ENCODE assay signal across 10 cellular contexts in genomic region chr11:268716-269145, GRCh38. TPM values are rescaled to one million over a fixed set of nuclear protein-coding genes. Genes with fewer than 3 reads are reported as not detected.
DNase-seq lines count a peak whose midpoint lies in the region; ATAC-seq and TF ChIP-seq lines count a peak whose summit lies in the region.
"Not testable (repeated sequence)": the region's sequence is repeated elsewhere in the genome, so short reads cannot be mapped to it uniquely, and the experiment has no call there.
"Had no signal": no experiment of that assay in that cellular context is flagged by ENCODE, and none has a peak within 500 bp of the region (broad histone marks: within the 10 kb centered on the region; RNA-seq: fewer than 3 reads in every experiment).

No MANE protein-coding gene starts in this region.

- H3K4me1 Mint-ChIP-seq in activated CD8-positive, alpha-beta memory T cell treated with anti-CD3 and anti-CD28 coated beads, Interleukin-2, amount 10 ng/mL, durations not matched to agents 7 days and 5 days: peaks cover 32% of the 10 kb centered on the region
- peaks cover 14 to 38% (median 37%) of the 10 kb centered on the region in 3 donors for H3K4me1 Mint-ChIP-seq in naive B cell

- peak in 1 of 4 donors; percentile 36 for TF ChIP-seq POLR2A in esophagus squamous epithelium (IDR thresholded peaks at IDR 0.05)

- peak overlapping the region; percentile 86 for H3K4me3 Mint-ChIP-seq in activated CD8-positive, alpha-beta memory T cell treated with anti-CD3 and anti-CD28 coated beads, Interleukin-2, amount 10 ng/mL, durations not matched to agents 7 days and 5 days
- H3K4me3 Mint-ChIP-seq in naive B cell: peak overlapping the region; percentile 81 to 97 (median 92)

- peak overlapping the region; percentile 97 for H3K27ac Mint-ChIP-seq in activated CD8-positive, alpha-beta memory T cell treated with anti-CD3 and anti-CD28 coated beads, Interleukin-2, amount 10 ng/mL, durations not matched to agents 7 days and 5 days
- H3K27ac Mint-ChIP-seq in naive B cell: peak overlapping the region; percentile 96 to 100 (median 98)

- not testable (repeated sequence) for H3K36me3 Mint-ChIP-seq in activated CD8-positive, alpha-beta memory T cell treated with anti-CD3 and anti-CD28 coated beads, Interleukin-2, amount 10 ng/mL, durations not matched to agents 7 days and 5 days; naive B cell

- ATAC-seq in GM21515 (IDR thresholded peaks at IDR 0.05; ENCODE audit: unreplicated experiment) (peak; percentile 41), HG03342 (IDR thresholded peaks at IDR 0.05; ENCODE audit: unreplicated experiment) (peak; percentile 35), naive B cell (ENCODE audit: low read depth in 2 of 2) (peak; percentile 14 to 21)
- peak; percentile 54 for ATAC-seq in activated CD8-positive, alpha-beta memory T cell treated with anti-CD3 and anti-CD28 coated beads, Interleukin-2, amount 10 ng/mL, durations not matched to agents 7 days and 5 days

- not testable (repeated sequence) for H3K9me3 ChIP-seq in esophagus squamous epithelium, tibial artery

- peaks cover 0 to 13% (median 0%) of the 10 kb centered on the region in 3 donors for H3K4me1 ChIP-seq in esophagus squamous epithelium
- H3K4me1 ChIP-seq in tibial artery: not testable (repeated sequence)

- H3K27me3 ChIP-seq in GM06990 (replicated peaks; ENCODE audit: control insufficient read depth, insufficient read depth, low read length): not testable (repeated sequence)
- peaks cover 0 to 34% (median 0%) of the 10 kb centered on the region in 4 donors for H3K27me3 ChIP-seq in esophagus squamous epithelium
- H3K27me3 ChIP-seq in tibial artery: peaks cover 0 to 38% of the 10 kb centered on the region in 2 donors

- DNase-seq in GM06990 (ENCODE audit: extremely low read depth, insufficient read length) (peak; percentile 72), NOMO-1 treated with DMSO at 0.1 percent for 48 hours (lab: John Stamatoyannopoulos, UW; ENCODE audit: unreplicated experiment) (peak; percentile 91), tibial artery (peak; percentile 52 to 75)
- peak; percentile 90 for DNase-seq in activated CD8-positive, alpha-beta memory T cell treated with anti-CD3 and anti-CD28 coated beads, Interleukin-2, amount 10 ng/mL, durations not matched to agents 7 days and 5 days
- not testable (repeated sequence) for DNase-seq in esophagus squamous epithelium (lab: John Stamatoyannopoulos, UW); naive B cell

- H3K4me3 ChIP-seq in GM06990 (replicated peaks; ENCODE audit: low read depth, low read length) (peak overlapping the region; percentile 67), esophagus squamous epithelium (peak overlapping the region in 3 of 4 donors; percentile 10 to 60 (median 43)), tibial artery (peak overlapping the region in 1 of 2 donors; percentile 23)

- H3K27me3 Mint-ChIP-seq in activated CD8-positive, alpha-beta memory T cell treated with anti-CD3 and anti-CD28 coated beads, Interleukin-2, amount 10 ng/mL, durations not matched to agents 7 days and 5 days; naive B cell: not testable (repeated sequence)

- intact Hi-C loops in esophagus squamous epithelium (cut with DNase I); tibial artery (cut with DNase I; ENCODE audit: low total_unique reads): not testable (repeated sequence)

- CTCF ChIA-PET in activated CD8-positive, alpha-beta memory T cell treated with anti-CD3 and anti-CD28 coated beads, Interleukin-2, amount 10 ng/mL, durations not matched to agents 7 days and 5 days (lab: Charles Lee): interaction anchor here (1.0 to 4.2 kb wide), 6 partner anchors 12 to 249 kb away, joined by 5 to 35 read pairs (median 10); partner anchors contain the start of genes IFITM2, NLRP6 and PGGHG

- not testable (repeated sequence) for H3K36me3 ChIP-seq in GM06990 (ENCODE audit: control insufficient read depth, insufficient read depth, low read length); esophagus squamous epithelium; tibial artery

- TF ChIP-seq CTCF in GM06990 (IDR thresholded peaks at IDR 0.05; ENCODE audit: insufficient read depth, low read length, poor library complexity, severe bottlenecking); tibial artery (IDR thresholded peaks at IDR 0.05): not testable (repeated sequence)
- TF ChIP-seq CTCF in esophagus squamous epithelium (IDR thresholded peaks at IDR 0.05): peak in 2 of 6 experiments; percentile 3 to 8

- 37 to 51% methylated on average over 15 to 16 of the region's 16 CpGs for whole genome bisulfite sequencing in esophagus squamous epithelium, 2 donors

- H3K9me3 Mint-ChIP-seq in activated CD8-positive, alpha-beta memory T cell treated with anti-CD3 and anti-CD28 coated beads, Interleukin-2, amount 10 ng/mL, durations not matched to agents 7 days and 5 days (ENCODE audit: low read depth); naive B cell: not testable (repeated sequence)

- peak overlapping the region; percentile 68 to 89 (median 76) for H3K27ac ChIP-seq in esophagus squamous epithelium
- H3K27ac ChIP-seq in tibial artery: peak overlapping the region in 1 of 2 donors; percentile 21

RNA-seq across cellular contexts. Expression of gene NLRP6, which starts 9.5 kb away (rescaled TPM):
- 1 to 10 TPM; 3.8 to 6.9 TPM for total RNA-seq in activated CD8-positive, alpha-beta memory T cell treated with anti-CD3 and anti-CD28 coated beads, Interleukin-2, amount 10 ng/mL, durations not matched to agents 7 days and 5 days
- total RNA-seq in esophagus squamous epithelium: 1 to 10 TPM in 1 of 4 donors, under 1 TPM in 1, not detected in 2; 0.75 to 1.3 TPM
- 1 to 10 TPM; 1.4 to 3.3 (median 2.2) TPM for polyA plus RNA-seq in naive B cell (ENCODE audit: low read depth in 6 of 6)
- total RNA-seq: HFFc6, kidney epithelial cell had no signal

RNA-seq across cellular contexts. Expression of gene PGGHG, which starts 20.2 kb away (rescaled TPM):
- total RNA-seq in activated CD8-positive, alpha-beta memory T cell treated with anti-CD3 and anti-CD28 coated beads, Interleukin-2, amount 10 ng/mL, durations not matched to agents 7 days and 5 days: 100 to 1,000 TPM; 214 to 229 TPM
- total RNA-seq in esophagus squamous epithelium: 10 to 100 TPM in 1 of 4 donors, 1 to 10 TPM in 3; 5.3 to 15.3 (median 5.9) TPM
- 1 to 10 TPM; 3.4 to 8.3 (median 4.3) TPM for polyA plus RNA-seq in naive B cell (ENCODE audit: low read depth in 6 of 6)

RNA-seq across cellular contexts. Expression of gene IFITM5, which starts 30.6 kb away (rescaled TPM):
- total RNA-seq in activated CD8-positive, alpha-beta memory T cell treated with anti-CD3 and anti-CD28 coated beads, Interleukin-2, amount 10 ng/mL, durations not matched to agents 7 days and 5 days: not detected
- not detected for total RNA-seq in esophagus squamous epithelium
- not detected for polyA plus RNA-seq in naive B cell (ENCODE audit: low read depth in 6 of 6)
- total RNA-seq: HFFc6, kidney epithelial cell had no signal

RNA-seq across cellular contexts. Expression of gene PSMD13, which starts 32.0 kb away (rescaled TPM):
- 100 to 1,000 TPM; 166 to 199 TPM for total RNA-seq in activated CD8-positive, alpha-beta memory T cell treated with anti-CD3 and anti-CD28 coated beads, Interleukin-2, amount 10 ng/mL, durations not matched to agents 7 days and 5 days
- total RNA-seq in esophagus squamous epithelium: 100 to 1,000 TPM in 2 of 4 donors, 10 to 100 TPM in 2; 46.4 to 116 (median 105) TPM
- 100 to 1,000 TPM; 193 to 258 (median 215) TPM for polyA plus RNA-seq in naive B cell (ENCODE audit: low read depth in 6 of 6)

RNA-seq across cellular contexts. Expression of gene SIRT3, which starts 32.6 kb away (rescaled TPM):
- 10 to 100 TPM; 12.8 to 15.9 TPM for total RNA-seq in activated CD8-positive, alpha-beta memory T cell treated with anti-CD3 and anti-CD28 coated beads, Interleukin-2, amount 10 ng/mL, durations not matched to agents 7 days and 5 days
- 1 to 10 TPM; 2.5 to 8.3 (median 6.1) TPM for total RNA-seq in esophagus squamous epithelium
- 10 to 100 TPM in 3 of 6 donors, 1 to 10 TPM in 3; 1.4 to 14.2 (median 8.8) TPM for polyA plus RNA-seq in naive B cell (ENCODE audit: low read depth in 6 of 6)

Comparison
In these comparisons a context has a peak if more than half of its experiments do, and no peak if none do; other contexts are left out.
1. RNA of gene PGGHG, which starts 20.2 kb away (total RNA-seq): 214 to 229 TPM in activated CD8-positive, alpha-beta memory T cell treated with anti-CD3 and anti-CD28 coated beads, Interleukin-2, amount 10 ng/mL, durations not matched to agents 7 days and 5 days; 5.3 to 15.3 TPM in esophagus squamous epithelium; every median in the first group is over 10 times any median in the second.
2. Peak in every context shown above with its lines, with median percentiles within 50 percentile points of each other: ATAC-seq.